8 cellular contexts compared by ENCODE assay signal in the genomic region with DNA sequence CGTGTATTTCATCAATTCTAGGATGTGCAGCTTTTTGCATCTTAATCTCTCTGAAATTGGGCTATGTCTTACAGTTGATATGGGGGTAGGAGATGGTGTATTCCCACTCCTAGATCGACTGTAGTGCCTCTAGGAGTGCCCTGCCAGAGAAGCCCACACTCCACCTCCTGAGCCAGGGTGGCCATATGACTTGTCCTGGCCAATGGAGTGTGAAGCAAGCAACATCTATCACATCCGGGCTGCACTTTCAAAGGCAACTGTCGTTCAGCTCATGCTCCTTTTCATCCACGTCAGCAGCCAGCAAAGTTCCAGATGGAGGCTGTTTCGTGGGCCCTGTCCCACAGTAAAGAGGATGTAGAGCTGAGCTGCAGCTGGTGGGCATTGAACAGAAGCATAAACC.
A peak's percentile ranks its signal among the peaks of the same experiment; 100 is the strongest.
DNase-seq lines count a peak whose midpoint lies in the region; ATAC-seq and TF ChIP-seq lines count a peak whose summit lies in the region.

No MANE protein-coding gene starts in this region.

- peaks cover 24% of the 10 kb centered on the region for H3K4me1 Mint-ChIP-seq in endodermal cell

- H2BK5ac ChIP-seq in mesendoderm (ENCODE audit: low read length), result no peak overlapping the region

- H3K23ac ChIP-seq in mesendoderm (ENCODE audit: low read length), result no peak overlapping the region

- no CpG with 5 or more reads among the region's 6 CpGs for WGBS in mesendoderm (ENCODE audit: extremely low coverage, insufficient coverage, low lambda C conversion rate)
- WGBS in endodermal cell (ENCODE audit: insufficient coverage in 1 of 2, insufficient read length in 1 of 2), 2 experiments, result 65 to 92% methylated on average over 2 to 6 of the region's 6 CpGs

- H3K79me1 ChIP-seq in mesendoderm (ENCODE audit: low read length), result no peaks in the 10 kb centered on the region

- TF ChIP-seq CTCF in GM12865 (IDR thresholded peaks at IDR 0.05; ENCODE audit: insufficient read depth, low read depth, low read length, missing control alignments) (no peak), endodermal cell (conservative IDR thresholded peaks at IDR 0.05) (no peak)

- H3K4me2 ChIP-seq in mesendoderm (ENCODE audit: low read length), result no peak overlapping the region

- no peaks in the 10 kb centered on the region for H3K27me3 ChIP-seq in mesendoderm (ENCODE audit: insufficient read depth, low read length, poor library complexity)
- no peaks in the 10 kb centered on the region for H3K27me3 ChIP-seq in endodermal cell (ENCODE audit: control insufficient read depth, insufficient read depth, low read length, poor library complexity, severe bottlenecking)

- H3K4me3 Mint-ChIP-seq in endodermal cell, result no peak overlapping the region

- peaks cover 2% of the 10 kb centered on the region for H3K27me3 Mint-ChIP-seq in endodermal cell (ENCODE audit: insufficient read depth)

- no peak overlapping the region for H2AK5ac ChIP-seq in mesendoderm (ENCODE audit: low read length)

- H3K4me1 ChIP-seq in mesendoderm (ENCODE audit: control insufficient read depth, low read depth, low read length), result no peaks in the 10 kb centered on the region
- H3K4me1 ChIP-seq in endodermal cell (ENCODE audit: control insufficient read depth, insufficient read depth, low read length), result no peaks in the 10 kb centered on the region

- H3K27ac Mint-ChIP-seq in endodermal cell, result no peak overlapping the region

- no peak overlapping the region for H3K4ac ChIP-seq in mesendoderm (ENCODE audit: low read depth, low read length)

- H2BK15ac ChIP-seq in mesendoderm (replicated peaks; ENCODE audit: low read depth), result no peak overlapping the region

- H3K36me3 ChIP-seq in mesendoderm (ENCODE audit: control insufficient read depth, insufficient read depth, low read length), result no peaks in the 10 kb centered on the region
- H3K36me3 ChIP-seq in endodermal cell (ENCODE audit: control insufficient read depth, insufficient read depth, low read length), result no peaks in the 10 kb centered on the region

- H4K5ac ChIP-seq in mesendoderm (ENCODE audit: low read length), result no peak overlapping the region

- no peaks in the 10 kb centered on the region for H3K36me3 Mint-ChIP-seq in endodermal cell (ENCODE audit: low read depth)

- ATAC-seq in GM21381 (IDR thresholded peaks at IDR 0.05; ENCODE audit: unreplicated experiment), result peak; percentile 80
- ATAC-seq in HG03571 (IDR thresholded peaks at IDR 0.05; ENCODE audit: unreplicated experiment), result peak; percentile 86

- H3K9me3 Mint-ChIP-seq in endodermal cell, result no peaks in the 10 kb centered on the region

- H4K8ac ChIP-seq in mesendoderm (ENCODE audit: low read depth, low read length), result no peak overlapping the region

- H3K9me3 ChIP-seq in endodermal cell (ENCODE audit: control insufficient read depth, low read length), result no peaks in the 10 kb centered on the region

- H2BK120ac ChIP-seq in mesendoderm (ENCODE audit: low read depth, low read length), result no peak overlapping the region

- H3K9ac ChIP-seq in mesendoderm (ENCODE audit: low read length) (no peak overlapping the region), endodermal cell (ENCODE audit: extremely low read depth, low read length, poor library complexity, severe bottlenecking) (no peak overlapping the region)

- H3K56ac ChIP-seq in mesendoderm (ENCODE audit: low read length), result no peak overlapping the region

- H3K4me3 ChIP-seq in GM12865 (ENCODE audit: low read depth, low read length) (no peak overlapping the region), mesendoderm (ENCODE audit: low read length) (no peak overlapping the region), endodermal cell (ENCODE audit: low read length) (no peak overlapping the region)

- no peak overlapping the region for H3K18ac ChIP-seq in mesendoderm (ENCODE audit: low read length)

- peak overlapping the region; percentile 97 for H3K27ac ChIP-seq in epithelial cell of prostate
- H3K27ac ChIP-seq in mesendoderm (ENCODE audit: low read depth, low read length), result no peak overlapping the region
- no peak overlapping the region for H3K27ac ChIP-seq in endodermal cell (ENCODE audit: low read depth, low read length)

- DNase-seq in GM12865 (ENCODE audit: low read depth) (peak; percentile 88), epithelial cell of prostate (ENCODE audit: low read depth, low spot score) (no peak), HuH-7 (ENCODE audit: low spot score) (no peak), NCI-H1092 (lab: John Stamatoyannopoulos, UW) (no peak), mesendoderm (no peak), endodermal cell (no peak)

- no peaks in the 10 kb centered on the region for H3K79me2 ChIP-seq in mesendoderm (ENCODE audit: control insufficient read depth, insufficient read depth, low read length)
